In genomic region chr17:44829558-44830358, GRCh38 we compare ENCODE assay signal across 1 cellular context.
TF ChIP-seq lines count a peak whose summit lies in the region.

Gene GJC1 (minus strand): TSS chr17:44830287. CDS start chr17:44805817, 24,470 bp downstream.

TF ChIP-seq in H1, 55 proteins besides CTCF, POLR2A, EP300 and RAD21 (continued from another document):
- TF ChIP-seq ATF2 (IDR thresholded peaks at IDR 0.05; ENCODE audit: low read length) (no peak), TBP (IDR thresholded peaks at IDR 0.05; ENCODE audit: low read depth, low read length) (peak; percentile 31; the same call in 1 of the 2 replicates), SP1 (IDR thresholded peaks at IDR 0.05; ENCODE audit: low read depth, low read length) (no peak), PHF8 (conservative IDR thresholded peaks at IDR 0.05; ENCODE audit: low read depth, low read length) (peak; percentile 74; the same call in 1 of the 2 replicates), JUN (IDR thresholded peaks at IDR 0.05; ENCODE audit: low read depth, low read length) (no peak), MAX (IDR thresholded peaks at IDR 0.05) (peak; percentile 45; the same call in 1 of the 2 replicates), RNF2 (IDR thresholded peaks at IDR 0.05; ENCODE audit: borderline replicate concordance, low read depth, low read length, missing control alignments, poor library complexity, severe bottlenecking) (no peak), BACH1 (IDR thresholded peaks at IDR 0.05; ENCODE audit: low read length) (no peak), KDM5A (IDR thresholded peaks at IDR 0.05; ENCODE audit: low read length) (no peak), POLR2AphosphoS5 (IDR thresholded peaks at IDR 0.05; ENCODE audit: low read depth, low read length) (peak; percentile 63; the same call in 1 of the 2 replicates), RBBP5 (IDR thresholded peaks at IDR 0.05; ENCODE audit: borderline replicate concordance, low read depth, low read length) (peak; percentile 29), NANOG (IDR thresholded peaks at IDR 0.05; ENCODE audit: insufficient read depth, low read depth, low read length, poor library complexity, severe bottlenecking) (peak; percentile 19)
